1 cellular context compared by ENCODE assay signal in the genomic region with DNA sequence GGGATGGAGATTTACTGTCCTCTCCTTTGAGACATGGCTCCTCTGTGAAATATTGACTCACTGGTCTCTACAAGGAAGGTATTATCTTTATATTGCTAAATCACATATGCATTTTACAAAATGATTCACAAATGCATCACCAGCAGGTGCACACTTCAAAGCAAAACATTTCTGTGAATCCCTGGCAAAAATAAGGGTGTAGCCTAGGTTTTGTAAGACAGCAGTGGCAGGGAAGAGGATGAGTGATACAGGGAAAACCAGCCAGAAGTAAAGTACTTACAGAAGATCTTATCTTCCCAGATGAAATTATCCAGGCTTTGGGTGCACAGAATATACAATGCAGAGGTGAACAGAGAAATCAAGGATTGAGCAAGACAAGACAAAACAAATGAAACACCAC.
TF ChIP-seq lines count a peak whose summit lies in the region.

No MANE protein-coding gene starts in this region.

TF ChIP-seq in SK-N-SH, 30 proteins besides CTCF, POLR2A, EP300 and RAD21 (continued from another document):
- peak; percentile 65; the same call in 1 of the 2 replicates for TF ChIP-seq GATA2 (CRISPR knock-in tag; IDR thresholded peaks at IDR 0.05)
- TF ChIP-seq JUND (IDR thresholded peaks at IDR 0.05): no peak
- TF ChIP-seq, protein P1, sequence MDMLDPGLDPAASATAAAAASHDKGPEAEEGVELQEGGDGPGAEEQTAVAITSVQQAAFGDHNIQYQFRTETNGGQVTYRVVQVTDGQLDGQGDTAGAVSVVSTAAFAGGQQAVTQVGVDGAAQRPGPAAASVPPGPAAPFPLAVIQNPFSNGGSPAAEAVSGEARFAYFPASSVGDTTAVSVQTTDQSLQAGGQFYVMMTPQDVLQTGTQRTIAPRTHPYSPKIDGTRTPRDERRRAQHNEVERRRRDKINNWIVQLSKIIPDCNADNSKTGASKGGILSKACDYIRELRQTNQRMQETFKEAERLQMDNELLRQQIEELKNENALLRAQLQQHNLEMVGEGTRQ (IDR thresholded peaks at IDR 0.05; ENCODE audit: borderline replicate concordance, low read depth, low read length): no peak
- no peak for TF ChIP-seq MXI1 (IDR thresholded peaks at IDR 0.05; ENCODE audit: low read depth, low read length)
